10 cellular contexts compared by ENCODE assay signal in genomic region chr1:200969726-200970521, GRCh38. TPM values are rescaled to one million over a fixed set of nuclear protein-coding genes. Genes with fewer than 3 reads are reported as not detected.
DNase-seq lines count a peak whose midpoint lies in the region; ATAC-seq, FAIRE-seq and TF ChIP-seq lines count a peak whose summit lies in the region.
"Had no signal": no experiment of that assay in that cellular context is flagged by ENCODE, and none has a peak within 500 bp of the region (broad histone marks: within the 10 kb centered on the region; RNA-seq: fewer than 3 reads in every experiment).

No MANE protein-coding gene starts in this region.

- intact Hi-C loops in activated CD4-positive, alpha-beta memory T cell treated with anti-CD3 and anti-CD28 coated beads for 36 hours (cut with micrococcal nuclease): no loop called here
- intact Hi-C loops in sigmoid colon (cut with DNase I): no loop called here

- H3K27me3 Mint-ChIP-seq in activated CD4-positive, alpha-beta memory T cell treated with anti-CD3 and anti-CD28 coated beads for 36 hours: no peaks in the 10 kb centered on the region

- H3K27ac ChIP-seq in A549: peak overlapping the region; percentile 30 to 66; a peak in 4 of 6 replicates
- H3K27ac ChIP-seq in sigmoid colon: no peak overlapping the region

- CTCF ChIA-PET in A549 (lab: Yijun Ruan, JAX): interaction anchor here (0.8 to 6.6 kb wide), 9 partner anchors 13 to 150 kb away, joined by 3 to 82 read pairs (median 30); no protein-coding TSS in a partner anchor
- CTCF ChIA-PET in activated CD4-positive, alpha-beta memory T cell treated with anti-CD3 and anti-CD28 coated beads for 36 hours (lab: Charles Lee): interaction anchor here (2.4 to 17.1 kb wide), 6 partner anchors 9 to 150 kb away, joined by 14 to 433 read pairs (median 63); partner anchors contain the start of gene KIF21B

- TF ChIP-seq RAD21 in A549 (conservative IDR thresholded peaks at IDR 0.05 in 1 of 2, IDR thresholded peaks at IDR 0.05 in 1 of 2): peak in 1 of 2 experiments; percentile 19; a peak in 1 of 5 replicates

- no peaks in the 10 kb centered on the region for H3K36me3 ChIP-seq in sigmoid colon

- H3K9me3 Mint-ChIP-seq in activated CD4-positive, alpha-beta memory T cell treated with anti-CD3 and anti-CD28 coated beads for 36 hours: no peaks in the 10 kb centered on the region
- H3K9me3 Mint-ChIP-seq: neural crest cell had no signal

- H3K4me1 Mint-ChIP-seq in activated CD4-positive, alpha-beta memory T cell treated with anti-CD3 and anti-CD28 coated beads for 36 hours (ENCODE audit: low read depth): no peaks in the 10 kb centered on the region

- H3K4me3 ChIP-seq in A549 (no peak overlapping the region), sigmoid colon (no peak overlapping the region)

- TF ChIP-seq POLR2A in A549 (IDR thresholded peaks at IDR 0.05; ENCODE audit: low read length): no peak
- TF ChIP-seq POLR2A in erythroblast (IDR thresholded peaks at IDR 0.05; ENCODE audit: low read length): no peak
- no peak for TF ChIP-seq POLR2A in sigmoid colon (IDR thresholded peaks at IDR 0.05)

- FAIRE-seq in A549 (lab: Jason Lieb, UNC): no peak
- FAIRE-seq: urothelium cell line had no signal

- POLR2A ChIA-PET in A549 (lab: Yijun Ruan, JAX): no interaction called here
- POLR2A ChIA-PET in activated CD4-positive, alpha-beta memory T cell treated with anti-CD3 and anti-CD28 coated beads for 36 hours (lab: Charles Lee): no interaction called here

- no peak overlapping the region for H3K27ac Mint-ChIP-seq in activated CD4-positive, alpha-beta memory T cell treated with anti-CD3 and anti-CD28 coated beads for 36 hours

- no peak overlapping the region for H3K4me3 Mint-ChIP-seq in activated CD4-positive, alpha-beta memory T cell treated with anti-CD3 and anti-CD28 coated beads for 36 hours
- H3K4me3 Mint-ChIP-seq: neural crest cell had no signal

- H3K4me1 ChIP-seq in A549 (peaks cover 31% of the 10 kb centered on the region), sigmoid colon (no peaks in the 10 kb centered on the region)

- TF ChIP-seq CTCF in A549 (IDR thresholded peaks at IDR 0.05) (no peak; the same call in 2 of the 3 replicates), sigmoid colon (IDR thresholded peaks at IDR 0.05) (no peak)

- ATAC-seq in A549: peak in 1 of 2 experiments; percentile 8; a peak in 2 of 6 replicates
- peak; percentile 87 for ATAC-seq in GM18873 (IDR thresholded peaks at IDR 0.05; ENCODE audit: low FRiP score, unreplicated experiment)
- peak; percentile 76 for ATAC-seq in HG02973 (IDR thresholded peaks at IDR 0.05; ENCODE audit: unreplicated experiment)

- TF ChIP-seq EP300 in A549 (IDR thresholded peaks at IDR 0.05): no peak
- TF ChIP-seq EP300 in sigmoid colon (IDR thresholded peaks at IDR 0.05): no peak

- H3K9me3 ChIP-seq in A549 (no peaks in the 10 kb centered on the region), sigmoid colon (no peaks in the 10 kb centered on the region)

- no peaks in the 10 kb centered on the region for H3K27me3 ChIP-seq in sigmoid colon

- DNase-seq in A549 (ENCODE audit: low read depth in 1 of 2, low spot score in 1 of 2) (no peak), erythroblast (lab: John Stamatoyannopoulos, UW) (no peak), sigmoid colon (no peak), GM03348 (ENCODE audit: low spot score) (no peak), OCI-M2 (lab: John Stamatoyannopoulos, UW; ENCODE audit: unreplicated experiment) (no peak)
- peak; percentile 42 for DNase-seq in activated CD4-positive, alpha-beta memory T cell treated with anti-CD3 and anti-CD28 coated beads for 36 hours

- 80% methylated on average over 9 of the region's 9 CpGs for WGBS in A549 (ENCODE audit: missing lambda C conversion rate)
- WGBS in sigmoid colon, 2 donors: 79 to 80% methylated on average over 9 of the region's 9 CpGs

- peaks cover 17% of the 10 kb centered on the region for H3K36me3 Mint-ChIP-seq in activated CD4-positive, alpha-beta memory T cell treated with anti-CD3 and anti-CD28 coated beads for 36 hours

- no peak overlapping the region for H3K4me2 ChIP-seq in A549

TF ChIP-seq in A549, 52 proteins besides CTCF, POLR2A, EP300 and RAD21:
- no peak for TF ChIP-seq NR3C1 (IDR thresholded peaks at IDR 0.05)
- no peak; the same call in 2 of the 3 replicates for TF ChIP-seq SMC3 (IDR thresholded peaks at IDR 0.05)
- TF ChIP-seq KDM1A (IDR thresholded peaks at IDR 0.05; ENCODE audit: low read depth): no peak
- no peak for TF ChIP-seq FOSL2 (IDR thresholded peaks at IDR 0.05)
- no peak for TF ChIP-seq FOSL2 (CRISPR knock-in tag; IDR thresholded peaks at IDR 0.05)
- TF ChIP-seq ESRRA (IDR thresholded peaks at IDR 0.05; ENCODE audit: borderline replicate concordance, low read length): no peak
- no peak for TF ChIP-seq MAZ (IDR thresholded peaks at IDR 0.05; ENCODE audit: borderline replicate concordance, low read depth, low read length)
- TF ChIP-seq MAX (IDR thresholded peaks at IDR 0.05): no peak
- no peak for TF ChIP-seq PBX3 (IDR thresholded peaks at IDR 0.05)
- no peak for TF ChIP-seq POLR2AphosphoS2 (conservative IDR thresholded peaks at IDR 0.05; ENCODE audit: low read length)

RNA-seq across cellular contexts. Expression of gene KIF21B, which starts 53.6 kb away (rescaled TPM):
- 3.6 and 3.8 TPM in 2 replicates for polyA plus RNA-seq in A549 (2011; rRNA removed)
- 2.7 and 3.6 TPM in 2 replicates for polyA plus RNA-seq in A549 (2012; cell fraction: cytosol; rRNA removed)
- polyA plus RNA-seq in A549 (2012; cell fraction: nucleus; rRNA removed): 10.1 and 11.6 TPM in 2 replicates
- 1.3 to 1.5 TPM (median 1.4 TPM) in 3 replicates for polyA plus RNA-seq in A549 (2017; fragmentation: RNase III; extraction: RNeasy Plus Mini Kit Qiagen cat#74134 plus additional on column Dnase treatment)
- polyA minus RNA-seq in A549 (2011; rRNA and poly(A)+ RNA removed): 5.2 and 7.1 TPM in 2 replicates
- 10 to 100 TPM; 56.6 to 58.7 TPM for total RNA-seq in activated CD4-positive, alpha-beta memory T cell treated with anti-CD3 and anti-CD28 coated beads for 36 hours
- under 1 TPM; 0.28 to 0.82 (median 0.76) TPM for total RNA-seq in sigmoid colon
- 10 to 100 TPM in 1 of 3 donors, 1 to 10 TPM in 1, under 1 TPM in 1; 0.60 to 18.4 (median 2.1) TPM for polyA plus RNA-seq in sigmoid colon

Comparison
In these comparisons a context has a peak if more than half of its experiments do, and no peak if none do; other contexts are left out.
1. H3K27ac ChIP-seq: peak in A549 (2 of 2); none in sigmoid colon (0 of 4).
2. RNA of gene KIF21B, which starts 53.6 kb away (total RNA-seq): 56.6 to 58.7 TPM in activated CD4-positive, alpha-beta memory T cell treated with anti-CD3 and anti-CD28 coated beads for 36 hours; 0.28 to 0.82 TPM in sigmoid colon; every median in the first group is over 10 times any median in the second.